In genomic region chr16:76880523-76880922, GRCh38 we compare ENCODE assay signal across 8 cellular contexts.
A peak's percentile ranks its signal among the peaks of the same experiment; 100 is the strongest.
DNase-seq lines count a peak whose midpoint lies in the region; ATAC-seq, FAIRE-seq and TF ChIP-seq lines count a peak whose summit lies in the region.
"Not testable (repeated sequence)": the region's sequence is repeated elsewhere in the genome, so short reads cannot be mapped to it uniquely, and the experiment has no call there.

No MANE protein-coding gene starts in this region.

- not testable (repeated sequence) for H2AFZ ChIP-seq in K562 (ENCODE audit: low read depth, low read length)

- 3% methylated on average over 2 of the region's 5 CpGs for WGBS in K562 (ENCODE audit: insufficient coverage, low coverage, missing lambda C conversion rate)

- not testable (repeated sequence) for TF ChIP-seq EP300 in K562 (IDR thresholded peaks at IDR 0.05; ENCODE audit: low read length)

- H3K9me1 ChIP-seq in K562 (ENCODE audit: control insufficient read depth, insufficient read depth, low read length), result not testable (repeated sequence)

- not testable (repeated sequence) for H3K9me3 ChIP-seq in K562 (replicated peaks; ENCODE audit: control insufficient read depth, insufficient read depth, low read depth, low read length); kidney (ENCODE audit: control insufficient read depth in 1 of 2, low read length in 2 of 2)

- in situ Hi-C loops in K562 (cut with MboI), result not testable (repeated sequence)

- H3K9ac ChIP-seq in K562 (ENCODE audit: insufficient read depth in 1 of 2, low read depth in 2 of 2, low read length in 2 of 2); kidney (ENCODE audit: low read length in 2 of 2): not testable (repeated sequence)

- not testable (repeated sequence) for H4K20me1 ChIP-seq in K562 (replicated peaks; ENCODE audit: control insufficient read depth, insufficient read depth, low read length)

- not testable (repeated sequence) for H3K27me3 ChIP-seq in K562 (ENCODE audit: control insufficient read depth in 2 of 2, insufficient read depth in 2 of 2, low read length in 2 of 2)

- not testable (repeated sequence) for ATAC-seq in K562

- TF ChIP-seq POLR2A in K562 (conservative IDR thresholded peaks at IDR 0.05), result not testable (repeated sequence)

- H3K27ac ChIP-seq in K562 (ENCODE audit: extremely low read depth, low read depth, low read length); kidney (ENCODE audit: low read depth in 2 of 2, low read length in 2 of 2): not testable (repeated sequence)

- TF ChIP-seq CTCF in K562 (IDR thresholded peaks at IDR 0.05 in 2 of 3, conservative IDR thresholded peaks at IDR 0.05 in 1 of 3; ENCODE audit: insufficient read depth in 2 of 3, low read depth in 1 of 3, low read length in 3 of 3); kidney (IDR thresholded peaks at IDR 0.05; ENCODE audit: borderline replicate concordance, extremely low read depth, insufficient read depth): not testable (repeated sequence)

- CTCF ChIA-PET in K562 (lab: Yijun Ruan, JAX; ENCODE audit: low intra/inter-chr PET ratio), result not testable (repeated sequence)

- not testable (repeated sequence) for H3K4me3 ChIP-seq in K562; kidney (ENCODE audit: low read length in 2 of 2)

- FAIRE-seq in K562 (lab: Jason Lieb, UNC), result not testable (repeated sequence)
- FAIRE-seq in kidney (lab: Jason Lieb, UNC), result peak; percentile 6

- BruUV-seq in K562 (replicated peaks; lab: Mats Ljungman, UMichigan), result not testable (repeated sequence)

- H3K79me2 ChIP-seq in K562 (ENCODE audit: control insufficient read depth, insufficient read depth, low read length), result not testable (repeated sequence)

- TF ChIP-seq RAD21 in K562 (CRISPR knock-in tag; conservative IDR thresholded peaks at IDR 0.05 in 1 of 2, IDR thresholded peaks at IDR 0.05 in 1 of 2), result not testable (repeated sequence)

- DNase-seq in DMS 273 (lab: John Stamatoyannopoulos, UW; ENCODE audit: unreplicated experiment) (peak; percentile 2), NCI-H1092 treated with DMSO at 0.1 percent for 48 hours (lab: John Stamatoyannopoulos, UW) (peak; percentile 28), NCI-H187 treated with DMSO at 0.1 percent for 48 hours (lab: John Stamatoyannopoulos, UW) (peak; percentile 14), NCI-H2029 treated with DMSO at 0.1 percent for 48 hours (lab: John Stamatoyannopoulos, UW) (peak; percentile 4), NCI-H2171 (lab: John Stamatoyannopoulos, UW) (peak; percentile 36), NCI-H526 (lab: John Stamatoyannopoulos, UW) (peak; percentile 61 to 67)
- not testable (repeated sequence) for DNase-seq in K562 (ENCODE audit: extremely low read depth in 1 of 4, low spot score in 3 of 4); kidney

- intact Hi-C loops in K562 (cut with micrococcal nuclease); kidney (cut with DNase I): not testable (repeated sequence)

- POLR2A ChIA-PET in K562 (lab: Yijun Ruan, JAX), result interaction anchor here (0.6 kb wide), 1 partner anchor 492 kb away, joined by 4 read pairs; no protein-coding TSS in a partner anchor

- not testable (repeated sequence) for H3K4me1 ChIP-seq in K562 (replicated peaks in 1 of 2; ENCODE audit: control insufficient read depth in 2 of 2, insufficient read depth in 2 of 2, low read length in 2 of 2); kidney (ENCODE audit: control insufficient read depth in 1 of 2, insufficient read depth in 1 of 2, low read depth in 1 of 2, low read length in 2 of 2)

- not testable (repeated sequence) for H3K36me3 ChIP-seq in K562 (ENCODE audit: control insufficient read depth, insufficient read depth, low read length); kidney (ENCODE audit: control insufficient read depth in 1 of 2, insufficient read depth in 2 of 2, low read length in 2 of 2)

- H3K4me2 ChIP-seq in K562 (ENCODE audit: insufficient read depth, low read length), result not testable (repeated sequence)

TF ChIP-seq in K562, 482 proteins besides CTCF, POLR2A, EP300 and RAD21:
- TF ChIP-seq NFIC (IDR thresholded peaks at IDR 0.05) (peak; percentile 97), NFIX (CRISPR knock-in tag; IDR thresholded peaks at IDR 0.05; ENCODE audit: low read depth) (peak; percentile 91)
